In genomic region chr9:135045264-135046155, GRCh38 we compare ENCODE assay signal across 18 cellular contexts. TPM values are rescaled to one million over a fixed set of nuclear protein-coding genes. Genes with fewer than 3 reads are reported as not detected.
DNase-seq lines count a peak whose midpoint lies in the region; ATAC-seq and TF ChIP-seq lines count a peak whose summit lies in the region.
"Had no signal": no experiment of that assay in that cellular context is flagged by ENCODE, and none has a peak within 500 bp of the region (broad histone marks: within the 10 kb centered on the region; RNA-seq: fewer than 3 reads in every experiment).

No MANE protein-coding gene starts in this region.

- no peaks in the 10 kb centered on the region for H3K4me1 ChIP-seq in osteoblast (ENCODE audit: insufficient read depth, low read length)
- H3K4me1 ChIP-seq in upper lobe of right lung: no peaks in the 10 kb centered on the region

- H3K79me2 ChIP-seq in osteoblast (ENCODE audit: insufficient read depth, low read length): no peaks in the 10 kb centered on the region

- no peak overlapping the region for H3K27ac ChIP-seq in osteoblast (ENCODE audit: low read depth, low read length)
- H3K27ac ChIP-seq in upper lobe of right lung: no peak overlapping the region
- H3K27ac ChIP-seq: KMS-11, PC-9 had no signal

- no peak overlapping the region for H3K27ac Mint-ChIP-seq in activated CD8-positive, alpha-beta memory T cell treated with anti-CD3 and anti-CD28 coated beads, Interleukin-2, amount 10 ng/mL, durations not matched to agents 7 days and 5 days
- H3K27ac Mint-ChIP-seq in glutamatergic neuron (ENCODE audit: unreplicated experiment): peak overlapping the region; percentile 24

- H3K36me3 Mint-ChIP-seq in activated CD8-positive, alpha-beta memory T cell treated with anti-CD3 and anti-CD28 coated beads, Interleukin-2, amount 10 ng/mL, durations not matched to agents 7 days and 5 days: no peaks in the 10 kb centered on the region
- H3K36me3 Mint-ChIP-seq in glutamatergic neuron (ENCODE audit: unreplicated experiment): no peaks in the 10 kb centered on the region
- H3K36me3 Mint-ChIP-seq: CD8-positive, alpha-beta memory T cell had no signal

- H3K4me3 Mint-ChIP-seq in activated CD8-positive, alpha-beta memory T cell treated with anti-CD3 and anti-CD28 coated beads, Interleukin-2, amount 10 ng/mL, durations not matched to agents 7 days and 5 days: no peak overlapping the region
- peak overlapping the region; percentile 32 for H3K4me3 Mint-ChIP-seq in glutamatergic neuron (ENCODE audit: unreplicated experiment)
- H3K4me3 Mint-ChIP-seq: CD8-positive, alpha-beta memory T cell had no signal

- DNase-seq in activated CD8-positive, alpha-beta memory T cell treated with anti-CD3 and anti-CD28 coated beads, Interleukin-2, amount 50 U/mL, for 4 hours: peak; percentile 5
- DNase-seq in activated CD8-positive, alpha-beta memory T cell treated with anti-CD3 and anti-CD28 coated beads, Interleukin-2, amount 10 ng/mL, durations not matched to agents 7 days and 5 days: no peak
- DNase-seq in glutamatergic neuron (no peak), osteoblast (ENCODE audit: insufficient read length, low spot score, missing footprints) (peak; percentile 67), upper lobe of right lung (peak; percentile 52), NCI-H1105 treated with DMSO at 0.1 percent for 48 hours (lab: John Stamatoyannopoulos, UW) (no peak), KBM-7 (no peak)
- DNase-seq in activated CD4-positive, alpha-beta T cell treated with anti-CD3 and anti-CD28 coated beads, Interleukin-2, amount 50 U/mL, for 4 hours: no peak
- DNase-seq: 8988T; CD8-positive, alpha-beta memory T cell; NCI-H1436 treated with DMSO at 0.1 percent for 48 hours; NCI-H2081; NCI-H510A; NCI-H82; PC-9 had no signal

- no peak overlapping the region for H2AFZ ChIP-seq in osteoblast (ENCODE audit: low read length)
- H2AFZ ChIP-seq: PC-9 had no signal

- H4K20me1 ChIP-seq in osteoblast (ENCODE audit: insufficient read depth, low read length): no peaks in the 10 kb centered on the region

- H3K4me1 Mint-ChIP-seq in activated CD8-positive, alpha-beta memory T cell treated with anti-CD3 and anti-CD28 coated beads, Interleukin-2, amount 10 ng/mL, durations not matched to agents 7 days and 5 days: peaks cover under 1% of the 10 kb centered on the region
- H3K4me1 Mint-ChIP-seq in glutamatergic neuron (ENCODE audit: low read depth, unreplicated experiment): peaks cover 31% of the 10 kb centered on the region
- H3K4me1 Mint-ChIP-seq: CD8-positive, alpha-beta memory T cell had no signal

- H3K36me3 ChIP-seq in osteoblast (ENCODE audit: insufficient read depth, low read length): no peaks in the 10 kb centered on the region
- H3K36me3 ChIP-seq in upper lobe of right lung: no peaks in the 10 kb centered on the region

- H3K27me3 ChIP-seq in osteoblast (ENCODE audit: insufficient read depth, low read length) (no peaks in the 10 kb centered on the region), upper lobe of right lung (peaks cover 4% of the 10 kb centered on the region)

- intact Hi-C loops in upper lobe of right lung (cut with DNase I): no loop called here

- CTCF ChIA-PET in activated CD8-positive, alpha-beta memory T cell treated with anti-CD3 and anti-CD28 coated beads, Interleukin-2, amount 10 ng/mL, durations not matched to agents 7 days and 5 days (lab: Charles Lee): no interaction called here

- H3K4me3 ChIP-seq in osteoblast (ENCODE audit: insufficient read depth, low read length) (no peak overlapping the region), upper lobe of right lung (no peak overlapping the region)
- H3K4me3 ChIP-seq: PC-9 had no signal

- H3K9me3 ChIP-seq in osteoblast (ENCODE audit: low read depth, low read length) (no peaks in the 10 kb centered on the region), upper lobe of right lung (no peaks in the 10 kb centered on the region)

- no peak overlapping the region for H3K4me2 ChIP-seq in osteoblast (ENCODE audit: insufficient read depth, low read length)
- H3K4me2 ChIP-seq: KMS-11, PC-9 had no signal

- no peak for ATAC-seq in activated CD8-positive, alpha-beta memory T cell treated with anti-CD3 and anti-CD28 coated beads, Interleukin-2, amount 10 ng/mL, durations not matched to agents 7 days and 5 days
- no peak for ATAC-seq in upper lobe of right lung
- ATAC-seq: HCT116, HepG2 had no signal

- no peaks in the 10 kb centered on the region for H3K9me3 Mint-ChIP-seq in activated CD8-positive, alpha-beta memory T cell treated with anti-CD3 and anti-CD28 coated beads, Interleukin-2, amount 10 ng/mL, durations not matched to agents 7 days and 5 days (ENCODE audit: low read depth)
- H3K9me3 Mint-ChIP-seq in glutamatergic neuron (ENCODE audit: unreplicated experiment): peaks cover 6% of the 10 kb centered on the region
- H3K9me3 Mint-ChIP-seq: CD8-positive, alpha-beta memory T cell had no signal

- no peak for TF ChIP-seq CTCF in glutamatergic neuron (IDR thresholded peaks at IDR 0.05; ENCODE audit: partially characterized antibody, unreplicated experiment)
- TF ChIP-seq CTCF in osteoblast (IDR thresholded peaks at IDR 0.05; ENCODE audit: extremely low read depth, low read depth, low read length): no peak
- no peak for TF ChIP-seq CTCF in upper lobe of right lung (IDR thresholded peaks at IDR 0.05)

- in situ Hi-C loops in KBM-7 (cut with MboI; ENCODE audit: low pct_unique_long_range_greater_than_20kb, low sequenced_read_pairs): no loop called here

- no peaks in the 10 kb centered on the region for H3K27me3 Mint-ChIP-seq in activated CD8-positive, alpha-beta memory T cell treated with anti-CD3 and anti-CD28 coated beads, Interleukin-2, amount 10 ng/mL, durations not matched to agents 7 days and 5 days
- peaks cover 10% of the 10 kb centered on the region for H3K27me3 Mint-ChIP-seq in glutamatergic neuron (ENCODE audit: unreplicated experiment)

RNA-seq across cellular contexts. Expression of gene OLFM1, which starts 42.0 kb away (rescaled TPM):
- total RNA-seq in activated CD8-positive, alpha-beta memory T cell treated with anti-CD3 and anti-CD28 coated beads, Interleukin-2, amount 10 ng/mL, durations not matched to agents 7 days and 5 days: under 1 TPM in 1 of 2 experiments, not detected in 1; 0.30 TPM
- total RNA-seq in glutamatergic neuron (ENCODE audit: unreplicated experiment) (387 TPM), osteoblast (under 0.01 and 0.29 TPM in 2 replicates), upper lobe of right lung (26.0 TPM)
- total RNA-seq: CD8-positive, alpha-beta memory T cell; HepG2; PC-9 had no signal

Comparison
In these comparisons a context has a peak if more than half of its experiments do, and no peak if none do; other contexts are left out.
1. DNase-seq: peak in activated CD8-positive, alpha-beta memory T cell treated with anti-CD3 and anti-CD28 coated beads, Interleukin-2, amount 50 U/mL, for 4 hours (single experiment), osteoblast (single experiment) and upper lobe of right lung (single experiment); none in activated CD8-positive, alpha-beta memory T cell treated with anti-CD3 and anti-CD28 coated beads, Interleukin-2, amount 10 ng/mL, durations not matched to agents 7 days and 5 days (single experiment), glutamatergic neuron (single experiment), activated CD4-positive, alpha-beta T cell treated with anti-CD3 and anti-CD28 coated beads, Interleukin-2, amount 50 U/mL, for 4 hours (0 of 2), NCI-H1105 treated with DMSO at 0.1 percent for 48 hours (single experiment) and KBM-7 (single experiment).
2. RNA of gene OLFM1, which starts 42.0 kb away (total RNA-seq): 387 TPM in glutamatergic neuron (single experiment) and 26.0 TPM in upper lobe of right lung (single experiment); 0.30 TPM in activated CD8-positive, alpha-beta memory T cell treated with anti-CD3 and anti-CD28 coated beads, Interleukin-2, amount 10 ng/mL, durations not matched to agents 7 days and 5 days and under 0.01 to 0.29 TPM in osteoblast; every median in the first group is over 10 times any median in the second.